23 cellular contexts compared by ENCODE assay signal in the genomic region with DNA sequence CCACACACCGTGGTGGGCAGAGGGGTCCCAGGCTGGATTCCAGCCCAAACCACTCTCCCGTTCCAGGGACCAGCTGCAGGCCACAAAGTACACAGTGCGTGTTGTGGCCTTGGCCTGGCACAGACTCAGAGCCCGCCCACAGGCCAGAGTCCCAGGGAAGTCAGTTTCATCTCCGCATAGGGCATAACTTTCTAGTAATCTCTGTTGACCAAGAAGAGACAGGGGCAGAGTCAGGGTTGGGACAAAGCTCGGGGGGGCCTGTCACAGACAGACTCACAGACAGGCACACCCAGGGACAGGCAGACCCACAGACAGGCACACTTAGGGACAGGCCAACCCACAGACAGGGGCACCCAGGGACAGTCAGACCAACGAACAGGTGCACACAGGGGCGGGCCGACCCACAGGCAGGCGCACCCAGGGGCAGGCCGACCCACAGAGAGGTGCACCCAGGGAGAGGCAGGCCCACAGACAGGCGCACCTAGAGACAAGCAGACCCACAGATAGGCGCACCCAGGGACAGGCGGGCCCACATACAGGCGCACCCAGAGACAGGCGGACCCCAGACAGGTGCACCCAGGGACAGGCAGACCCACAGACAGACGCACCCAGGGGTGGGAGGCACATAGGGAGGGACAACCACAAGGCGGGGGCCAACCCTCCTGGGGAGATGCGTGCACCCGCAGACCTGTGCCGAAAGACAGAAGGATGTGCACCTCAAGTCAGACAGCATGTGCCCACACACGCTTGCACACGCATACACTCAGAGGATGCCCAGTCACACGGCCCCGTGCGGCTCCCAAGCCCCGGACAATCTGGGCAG.
DNase-seq lines count a peak whose midpoint lies in the region; ATAC-seq and TF ChIP-seq lines count a peak whose summit lies in the region.
"Had no signal": no experiment of that assay in that cellular context is flagged by ENCODE, and none has a peak within 500 bp of the region (broad histone marks: within the 10 kb centered on the region; RNA-seq: fewer than 3 reads in every experiment).

No MANE protein-coding gene starts in this region.

- intact Hi-C loops in esophagus muscularis mucosa (cut with DNase I): no loop called here
- intact Hi-C loops in vagina (cut with DNase I): no loop called here

- no peak for ATAC-seq in activated CD8-positive, alpha-beta memory T cell treated with anti-CD3 and anti-CD28 coated beads, Interleukin-2, amount 10 ng/mL, durations not matched to agents 7 days and 5 days
- ATAC-seq: GM23338 had no signal

- no peaks in the 10 kb centered on the region for H3K27me3 ChIP-seq in esophagus muscularis mucosa
- H3K27me3 ChIP-seq in vagina: no peaks in the 10 kb centered on the region
- no peaks in the 10 kb centered on the region for H3K27me3 ChIP-seq in BE2C
- H3K27me3 ChIP-seq: brain microvascular endothelial cell, thyroid gland had no signal

- TF ChIP-seq POLR2A in esophagus muscularis mucosa (IDR thresholded peaks at IDR 0.05; ENCODE audit: low read depth): no peak
- TF ChIP-seq POLR2A in vagina (IDR thresholded peaks at IDR 0.05): no peak

- CTCF ChIA-PET in activated CD8-positive, alpha-beta memory T cell treated with anti-CD3 and anti-CD28 coated beads, Interleukin-2, amount 10 ng/mL, durations not matched to agents 7 days and 5 days (lab: Charles Lee): no interaction called here

- TF ChIP-seq CTCF in esophagus muscularis mucosa (IDR thresholded peaks at IDR 0.05) (no peak), neural crest cell (conservative IDR thresholded peaks at IDR 0.05) (no peak), vagina (IDR thresholded peaks at IDR 0.05) (no peak), BE2C (IDR thresholded peaks at IDR 0.05; ENCODE audit: low read depth, low read length) (no peak)

- peaks cover 2% of the 10 kb centered on the region for H3K27me3 Mint-ChIP-seq in activated CD8-positive, alpha-beta memory T cell treated with anti-CD3 and anti-CD28 coated beads, Interleukin-2, amount 10 ng/mL, durations not matched to agents 7 days and 5 days
- no peaks in the 10 kb centered on the region for H3K27me3 Mint-ChIP-seq in neural crest cell (ENCODE audit: low read depth)
- H3K27me3 Mint-ChIP-seq: CD4-positive, CD25-positive, alpha-beta regulatory T cell; dendritic cell treated with granulocyte-macrophage colony-stimulating factor and Interleukin-4, amounts not matched to agents 40 ng/mL and 50 ng/mL, for 4 days had no signal

- H3K4me3 Mint-ChIP-seq in activated CD8-positive, alpha-beta memory T cell treated with anti-CD3 and anti-CD28 coated beads, Interleukin-2, amount 10 ng/mL, durations not matched to agents 7 days and 5 days: no peak overlapping the region
- H3K4me3 Mint-ChIP-seq in neural crest cell: no peak overlapping the region
- H3K4me3 Mint-ChIP-seq: activated naive CD8-positive, alpha-beta T cell treated with anti-CD3 and anti-CD28 coated beads for 36 hours; CD4-positive, CD25-positive, alpha-beta regulatory T cell; dendritic cell treated with granulocyte-macrophage colony-stimulating factor and Interleukin-4, amounts not matched to agents 40 ng/mL and 50 ng/mL, for 4 days; GM23338; IgD-negative memory B cell had no signal

- DNase-seq in activated CD8-positive, alpha-beta memory T cell treated with anti-CD3 and anti-CD28 coated beads, Interleukin-2, amount 10 ng/mL, durations not matched to agents 7 days and 5 days: peak; percentile 31
- no peak for DNase-seq in activated CD8-positive, alpha-beta memory T cell treated with anti-CD3 and anti-CD28 coated beads, Interleukin-2, amount 50 U/mL, for 4 hours
- peak; percentile 91 for DNase-seq in esophagus muscularis mucosa (ENCODE audit: extremely low spot score)
- no peak for DNase-seq in neural crest cell (ENCODE audit: low read depth, low spot score)
- DNase-seq in vagina (ENCODE audit: extremely low spot score in 2 of 2): peak; percentile 79 to 95
- no peak for DNase-seq in NCI-H526 treated with DMSO at 0.1 percent for 48 hours (lab: John Stamatoyannopoulos, UW)
- DNase-seq in stimulated activated CD4-positive, alpha-beta T cell treated with anti-CD3 and anti-CD28 coated beads, Interleukin-1b, Interleukin-23, amount 100 ng/mL, for 48 hours: no peak
- DNase-seq in BE2C: no peak
- DNase-seq: activated naive CD8-positive, alpha-beta T cell treated with anti-CD3 and anti-CD28 coated beads for 36 hours; activated T-cell treated with anti-CD3 and anti-CD28 coated beads, Interleukin-2, amount 50 U/mL, for 48 hours; brain microvascular endothelial cell; CD4-positive, CD25-positive, alpha-beta regulatory T cell; DMS53; MM.1S; NCI-H187 treated with DMSO at 0.1 percent for 48 hours; NCI-H446; thyroid gland had no signal

- no peaks in the 10 kb centered on the region for H3K36me3 ChIP-seq in esophagus muscularis mucosa
- H3K36me3 ChIP-seq in vagina: no peaks in the 10 kb centered on the region
- no peaks in the 10 kb centered on the region for H3K36me3 ChIP-seq in BE2C
- H3K36me3 ChIP-seq: brain microvascular endothelial cell, thyroid gland had no signal

- no peak for TF ChIP-seq EP300 in esophagus muscularis mucosa (IDR thresholded peaks at IDR 0.05)

- H3K27ac ChIP-seq in esophagus muscularis mucosa (replicated peaks in 1 of 4): no peak overlapping the region
- no peak overlapping the region for H3K27ac ChIP-seq in vagina
- H3K27ac ChIP-seq: brain microvascular endothelial cell, HL-60, parathyroid adenoma, thyroid gland had no signal

- no peaks in the 10 kb centered on the region for H3K4me1 ChIP-seq in esophagus muscularis mucosa
- H3K4me1 ChIP-seq in vagina: peaks cover 6% of the 10 kb centered on the region
- H3K4me1 ChIP-seq in BE2C: peaks cover 14% of the 10 kb centered on the region
- H3K4me1 ChIP-seq: parathyroid adenoma, thyroid gland had no signal

- H3K9me3 Mint-ChIP-seq in activated CD8-positive, alpha-beta memory T cell treated with anti-CD3 and anti-CD28 coated beads, Interleukin-2, amount 10 ng/mL, durations not matched to agents 7 days and 5 days (ENCODE audit: low read depth): no peaks in the 10 kb centered on the region
- no peaks in the 10 kb centered on the region for H3K9me3 Mint-ChIP-seq in neural crest cell
- H3K9me3 Mint-ChIP-seq: activated naive CD8-positive, alpha-beta T cell treated with anti-CD3 and anti-CD28 coated beads for 36 hours; CD4-positive, CD25-positive, alpha-beta regulatory T cell; dendritic cell treated with granulocyte-macrophage colony-stimulating factor and Interleukin-4, amounts not matched to agents 40 ng/mL and 50 ng/mL, for 4 days; GM23338; IgD-negative memory B cell had no signal

- H3K4me3 ChIP-seq in esophagus muscularis mucosa (no peak overlapping the region), vagina (no peak overlapping the region), BE2C (ENCODE audit: low read depth, low read length) (no peak overlapping the region)
- H3K4me3 ChIP-seq: GM23338, smooth muscle cell, thyroid gland had no signal

- 82% methylated on average over 15 of the region's 27 CpGs for WGBS in esophagus muscularis mucosa

- H3K4me1 Mint-ChIP-seq in activated CD8-positive, alpha-beta memory T cell treated with anti-CD3 and anti-CD28 coated beads, Interleukin-2, amount 10 ng/mL, durations not matched to agents 7 days and 5 days: peaks cover 4% of the 10 kb centered on the region
- peaks cover 55% of the 10 kb centered on the region for H3K4me1 Mint-ChIP-seq in neural crest cell
- H3K4me1 Mint-ChIP-seq: CD4-positive, CD25-positive, alpha-beta regulatory T cell; IgD-negative memory B cell had no signal

- H3K36me3 Mint-ChIP-seq in activated CD8-positive, alpha-beta memory T cell treated with anti-CD3 and anti-CD28 coated beads, Interleukin-2, amount 10 ng/mL, durations not matched to agents 7 days and 5 days: no peaks in the 10 kb centered on the region
- H3K36me3 Mint-ChIP-seq in neural crest cell (ENCODE audit: low read depth): peaks cover 2% of the 10 kb centered on the region
- H3K36me3 Mint-ChIP-seq: activated naive CD8-positive, alpha-beta T cell treated with anti-CD3 and anti-CD28 coated beads for 36 hours; CD4-positive, CD25-positive, alpha-beta regulatory T cell; IgD-negative memory B cell had no signal

- no peak overlapping the region for H3K27ac Mint-ChIP-seq in activated CD8-positive, alpha-beta memory T cell treated with anti-CD3 and anti-CD28 coated beads, Interleukin-2, amount 10 ng/mL, durations not matched to agents 7 days and 5 days
- H3K27ac Mint-ChIP-seq in neural crest cell (ENCODE audit: unreplicated experiment): peak overlapping the region; percentile 87
- H3K27ac Mint-ChIP-seq: dendritic cell treated with granulocyte-macrophage colony-stimulating factor and Interleukin-4, amounts not matched to agents 40 ng/mL and 50 ng/mL, for 4 days; GM23338 had no signal

- H3K9me3 ChIP-seq in esophagus muscularis mucosa: no peaks in the 10 kb centered on the region
- no peaks in the 10 kb centered on the region for H3K9me3 ChIP-seq in vagina
- H3K9me3 ChIP-seq in BE2C: no peaks in the 10 kb centered on the region
- H3K9me3 ChIP-seq: thyroid gland had no signal

Comparison
In these comparisons a context has a peak if more than half of its experiments do, and no peak if none do; other contexts are left out.
1. DNase-seq: peak in activated CD8-positive, alpha-beta memory T cell treated with anti-CD3 and anti-CD28 coated beads, Interleukin-2, amount 10 ng/mL, durations not matched to agents 7 days and 5 days (single experiment), esophagus muscularis mucosa (single experiment) and vagina (2 of 2); none in activated CD8-positive, alpha-beta memory T cell treated with anti-CD3 and anti-CD28 coated beads, Interleukin-2, amount 50 U/mL, for 4 hours (single experiment), neural crest cell (single experiment), NCI-H526 treated with DMSO at 0.1 percent for 48 hours (single experiment), stimulated activated CD4-positive, alpha-beta T cell treated with anti-CD3 and anti-CD28 coated beads, Interleukin-1b, Interleukin-23, amount 100 ng/mL, for 48 hours (single experiment) and BE2C (single experiment).